22 cellular contexts compared by ENCODE assay signal in the genomic region with DNA sequence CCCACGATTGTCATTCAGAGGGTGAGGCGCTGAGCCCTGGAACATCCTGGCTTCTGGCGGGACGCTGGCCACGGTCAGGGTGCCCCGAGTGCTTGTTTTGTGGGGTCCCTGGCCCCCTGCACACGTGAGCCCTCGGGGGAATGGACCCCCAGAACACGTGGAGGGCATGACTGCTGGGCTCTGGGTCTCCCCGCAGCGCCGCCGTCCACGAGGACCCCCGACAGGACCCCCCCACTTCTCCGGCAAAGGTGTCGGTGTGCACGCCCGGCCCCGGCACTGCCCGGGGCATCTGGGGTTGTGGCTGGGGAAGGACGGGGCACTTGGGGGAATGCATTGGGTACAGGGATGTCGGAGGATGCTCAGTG.
"Had no signal": no experiment of that assay in that cellular context is flagged by ENCODE, and none has a peak within 500 bp of the region (broad histone marks: within the 10 kb centered on the region; RNA-seq: fewer than 3 reads in every experiment).

No MANE protein-coding gene starts in this region.

- H3K9me3 ChIP-seq: ascending aorta, body of pancreas had no signal

- H3K27ac ChIP-seq: ascending aorta, body of pancreas, KMS-11 had no signal

- ATAC-seq: activated CD4-positive, CD25-positive, alpha-beta regulatory T cell treated with anti-CD3 and anti-CD28 coated beads, Interleukin-2, amount 50 U/mL, for 24 hours; activated T-helper 17 cell treated with anti-CD3 and anti-CD28 coated beads, Interleukin-2, amount 50 U/mL, for 72 hours; body of pancreas; Panc1 had no signal

- H3K4me1 ChIP-seq: ascending aorta had no signal

- H3K4me3 ChIP-seq: ascending aorta, body of pancreas had no signal

- DNase-seq: activated CD4-positive, alpha-beta T cell treated with anti-CD3 and anti-CD28 coated beads for 48 hours; activated CD4-positive, alpha-beta T cell treated with anti-CD3 and anti-CD28 coated beads, Interleukin-2, amount 50 U/mL, for 48 hours; activated gamma-delta T cell treated with Interleukin-2 at 50 U/mL for 16 hours; activated T-cell treated with anti-CD3 and anti-CD28 coated beads for 4 hours; activated T-cell treated with anti-CD3 and anti-CD28 coated beads, Interleukin-2, amount 50 U/mL, for 48 hours; NCI-H1092 treated with DMSO at 0.1 percent for 48 hours; NCI-H1417 treated with DMSO at 0.1 percent for 48 hours; NCI-H1694 treated with DMSO at 0.1 percent for 48 hours; NCI-H2029 treated with DMSO at 0.1 percent for 48 hours; NCI-H345; NCI-H510A; NCI-H526 treated with DMSO at 0.1 percent for 48 hours; NCI-H82; OCI-M1; RPMI8226; SHP77 treated with DMSO at 0.1 percent for 48 hours had no signal

- H3K9ac ChIP-seq: KMS-11 had no signal
